ENCODE assay signal across 8 cellular contexts in genomic region chr19:32346901-32347300, GRCh38. TPM values are rescaled to one million over a fixed set of nuclear protein-coding genes. Genes with fewer than 3 reads are reported as not detected.
DNase-seq lines count a peak whose midpoint lies in the region; ATAC-seq and TF ChIP-seq lines count a peak whose summit lies in the region.

No MANE protein-coding gene starts in this region.

- H3K4me3 ChIP-seq in BE2C (ENCODE audit: low read depth, low read length) (peak overlapping the region; percentile 98), KMS-11 (IDR thresholded peaks at IDR 0.05; ENCODE audit: insufficient read depth, low read depth, low read length) (peak overlapping the region; percentile 56), testis (no peak overlapping the region)

- H3K4me1 Mint-ChIP-seq in chondrocyte (ENCODE audit: low read depth) (peaks cover 33% of the 10 kb centered on the region), natural killer cell (peaks cover 53% of the 10 kb centered on the region in 2 donors)

- peaks cover 2% of the 10 kb centered on the region for H3K36me3 Mint-ChIP-seq in chondrocyte (ENCODE audit: low read depth)
- peaks cover 13% of the 10 kb centered on the region for H3K36me3 Mint-ChIP-seq in natural killer cell

- no peaks in the 10 kb centered on the region for H4K20me1 ChIP-seq in KMS-11 (ENCODE audit: insufficient read depth)

- ATAC-seq in natural killer cell = no peak
- no peak for ATAC-seq in GM18907 (IDR thresholded peaks at IDR 0.05; ENCODE audit: unreplicated experiment)

- H3K36me3 ChIP-seq in BE2C (peaks cover 20% of the 10 kb centered on the region), KMS-11 (ENCODE audit: insufficient read depth) (peaks cover 5% of the 10 kb centered on the region; the same call in 1 of the 2 replicates), testis (ENCODE audit: low read depth, missing control alignments) (no peaks in the 10 kb centered on the region)

- no peaks in the 10 kb centered on the region for H3K27me3 Mint-ChIP-seq in chondrocyte (ENCODE audit: low read depth)
- no peaks in the 10 kb centered on the region for H3K27me3 Mint-ChIP-seq in natural killer cell (ENCODE audit: low read depth in 2 of 2)

- H3K27me3 ChIP-seq in BE2C (no peaks in the 10 kb centered on the region), KMS-11 (ENCODE audit: insufficient read depth, low read depth) (no peaks in the 10 kb centered on the region), testis (no peaks in the 10 kb centered on the region)

- H3K27ac Mint-ChIP-seq in chondrocyte (ENCODE audit: unreplicated experiment) = no peak overlapping the region
- peak overlapping the region; percentile 92 to 97 for H3K27ac Mint-ChIP-seq in natural killer cell

- TF ChIP-seq CTCF in BE2C (IDR thresholded peaks at IDR 0.05; ENCODE audit: low read depth, low read length) = no peak
- TF ChIP-seq CTCF in KMS-11 (conservative IDR thresholded peaks at IDR 0.05; ENCODE audit: low read depth, low read length) = no peak
- TF ChIP-seq CTCF in chondrocyte (IDR thresholded peaks at IDR 0.05) = no peak
- TF ChIP-seq CTCF in natural killer cell (IDR thresholded peaks at IDR 0.05) = no peak
- no peak for TF ChIP-seq CTCF in testis (IDR thresholded peaks at IDR 0.05)

- H3K9me3 ChIP-seq in BE2C (no peaks in the 10 kb centered on the region), testis (no peaks in the 10 kb centered on the region)

- H3K4me2 ChIP-seq in KMS-11 = peak overlapping the region; percentile 89

- DNase-seq in BE2C (no peak), chondrocyte (ENCODE audit: low spot score) (no peak), natural killer cell (no peak), globus pallidus (ENCODE audit: low spot score) (no peak), testis (no peak)
- DNase-seq in stimulated activated CD4-positive, alpha-beta T cell treated with anti-CD3 and anti-CD28 coated beads, Interleukin-4, amount 100 ng/mL, for 1 hour = no peak

- H2AFZ ChIP-seq in KMS-11 (ENCODE audit: low read depth) = no peak overlapping the region; the same call in 1 of the 2 replicates

- peaks cover 55% of the 10 kb centered on the region for H3K79me2 ChIP-seq in KMS-11 (ENCODE audit: insufficient read depth, low read depth)

- peak overlapping the region; percentile 96 for H3K4me3 Mint-ChIP-seq in chondrocyte (ENCODE audit: unreplicated experiment)
- peak overlapping the region; percentile 98 for H3K4me3 Mint-ChIP-seq in natural killer cell

- H3K4me1 ChIP-seq in BE2C = no peaks in the 10 kb centered on the region; the same call in 1 of the 2 replicates
- H3K4me1 ChIP-seq in KMS-11 (ENCODE audit: low read depth, poor library complexity, severe bottlenecking) = peaks cover 23% of the 10 kb centered on the region
- peaks cover 10% of the 10 kb centered on the region for H3K4me1 ChIP-seq in testis

- 44 to 46% methylated on average over 3 of the region's 3 CpGs for WGBS in testis, 2 donors

- intact Hi-C loops in natural killer cell (cut with micrococcal nuclease) = loop anchor here (2.0 kb wide), 1 partner anchor 234 kb away; the partner anchor contains the start of gene PDCD5
- intact Hi-C loops in testis (cut with DNase I; ENCODE audit: low total_unique reads) = no loop called here

- H3K9me3 Mint-ChIP-seq in chondrocyte (ENCODE audit: low read depth) (no peaks in the 10 kb centered on the region), natural killer cell (no peaks in the 10 kb centered on the region)

- H3K27ac ChIP-seq in KMS-11 = no peak overlapping the region; the same call in 1 of the 2 replicates
- no peak overlapping the region for H3K27ac ChIP-seq in testis

- no peak for TF ChIP-seq POLR2A in testis (IDR thresholded peaks at IDR 0.05)

- peak overlapping the region; percentile 98; the same call in 1 of the 2 replicates for H3K9ac ChIP-seq in KMS-11

RNA-seq across cellular contexts. Expression of gene ZNF507, which starts 1.5 kb away (rescaled TPM):
- polyA plus RNA-seq in BE2C (2012; ENCODE audit: insufficient read depth, insufficient read length, low read depth) = 9.2 TPM
- total RNA-seq in chondrocyte (16.7 to 20.6 TPM (median 17.0 TPM) in 3 replicates), natural killer cell (10 to 100 TPM; 27.9 to 34.6 (median 29.1) TPM), testis (10 to 100 TPM; 50.6 to 53.0 TPM)
- 40.5 TPM for polyA plus RNA-seq in testis (ENCODE audit: insufficient read depth, low read depth, low replicate concordance)

RNA-seq across cellular contexts. Expression of gene DPY19L3, which starts 58.7 kb away (rescaled TPM):
- polyA plus RNA-seq in BE2C (2012; ENCODE audit: insufficient read depth, insufficient read length, low read depth) = 19.9 TPM
- total RNA-seq in chondrocyte = 70.3 to 85.4 TPM (median 72.5 TPM) in 3 replicates
- 10 to 100 TPM; 26.7 to 28.1 (median 27.6) TPM for total RNA-seq in natural killer cell
- 10 to 100 TPM; 68.9 to 79.9 TPM for total RNA-seq in testis
- 23.8 TPM for polyA plus RNA-seq in testis (ENCODE audit: insufficient read depth, low read depth, low replicate concordance)

Comparison
In these comparisons a context has a peak if more than half of its experiments do, and no peak if none do; other contexts are left out.
1. H3K4me3 ChIP-seq: peak in BE2C (single experiment) and KMS-11 (single experiment); none in testis (0 of 2).